Comparison of ENCODE assay signal across 16 cellular contexts in genomic region chr6:166483026-166483425, GRCh38.
A peak's percentile ranks its signal among the peaks of the same experiment; 100 is the strongest.
DNase-seq lines count a peak whose midpoint lies in the region; ATAC-seq and TF ChIP-seq lines count a peak whose summit lies in the region.
"Had no signal": no experiment of that assay in that cellular context is flagged by ENCODE, and none has a peak within 500 bp of the region (broad histone marks: within the 10 kb centered on the region; RNA-seq: fewer than 3 reads in every experiment).

No MANE protein-coding gene starts in this region.

- peaks cover 16% of the 10 kb centered on the region for H3K27me3 Mint-ChIP-seq in glutamatergic neuron (ENCODE audit: unreplicated experiment)
- H3K27me3 Mint-ChIP-seq: B cell; CD4-positive, CD25-positive, alpha-beta regulatory T cell had no signal

- peak overlapping the region; percentile 90 for H3K27ac Mint-ChIP-seq in glutamatergic neuron (ENCODE audit: unreplicated experiment)
- peak overlapping the region; percentile 56 for H3K27ac Mint-ChIP-seq in stimulated activated effector memory CD8-positive, alpha-beta T cell treated with anti-CD3 and anti-CD28 coated beads, Interleukin-12 subunit alpha, Interleukin-12 subunit beta, amount 100 ng/mL, for 72 hours
- H3K27ac Mint-ChIP-seq: B cell, HFFc6, IgD-negative memory B cell had no signal

- H3K36me3 Mint-ChIP-seq in glutamatergic neuron (ENCODE audit: unreplicated experiment): peaks cover 7% of the 10 kb centered on the region
- H3K36me3 Mint-ChIP-seq in stimulated activated effector memory CD8-positive, alpha-beta T cell treated with anti-CD3 and anti-CD28 coated beads, Interleukin-12 subunit alpha, Interleukin-12 subunit beta, amount 100 ng/mL, for 72 hours: no peaks in the 10 kb centered on the region

- H3K4me3 ChIP-seq in left ventricle myocardium inferior (no peak overlapping the region), sigmoid colon (no peak overlapping the region)
- H3K4me3 ChIP-seq in effector memory CD4-positive, alpha-beta T cell (ENCODE audit: insufficient read depth, low read depth, low read length, poor library complexity, severe bottlenecking): no peak overlapping the region
- H3K4me3 ChIP-seq: BLaER1 treated with 17β-estradiol and CSF1 and Interleukin-3, amounts not matched to agents 10 nM and 100 nM; GM23248 had no signal

- peaks cover 54% of the 10 kb centered on the region for H3K4me1 Mint-ChIP-seq in glutamatergic neuron (ENCODE audit: low read depth, unreplicated experiment)
- peaks cover 11% of the 10 kb centered on the region for H3K4me1 Mint-ChIP-seq in stimulated activated effector memory CD8-positive, alpha-beta T cell treated with anti-CD3 and anti-CD28 coated beads, Interleukin-12 subunit alpha, Interleukin-12 subunit beta, amount 100 ng/mL, for 72 hours

- DNase-seq in left ventricle myocardium inferior (peak; percentile 12), cardiac septum (ENCODE audit: low spot score) (no peak), caudate nucleus (lab: John Stamatoyannopoulos, UW) (no peak), glutamatergic neuron (peak; percentile 8), sigmoid colon (no peak), GM19240 (ENCODE audit: insufficient read length, low spot score) (no peak)
- DNase-seq in stimulated activated effector memory CD8-positive, alpha-beta T cell treated with anti-CD3 and anti-CD28 coated beads, Interleukin-12 subunit alpha, Interleukin-12 subunit beta, amount 100 ng/mL, for 72 hours (ENCODE audit: low spot score in 2 of 2): no peak
- no peak for DNase-seq in effector memory CD4-positive, alpha-beta T cell
- DNase-seq: Caco-2; CD4-positive, CD25-positive, alpha-beta regulatory T cell; GM23248; HFFc6 had no signal

- intact Hi-C loops in left ventricle myocardium inferior (cut with micrococcal nuclease) (no loop called here), cardiac septum (cut with DNase I) (no loop called here), sigmoid colon (cut with DNase I) (no loop called here)

- no peaks in the 10 kb centered on the region for H3K27me3 ChIP-seq in left ventricle myocardium inferior (ENCODE audit: low read depth)
- no peaks in the 10 kb centered on the region for H3K27me3 ChIP-seq in sigmoid colon
- H3K27me3 ChIP-seq in effector memory CD4-positive, alpha-beta T cell (replicated peaks; ENCODE audit: control insufficient read depth, insufficient read depth, low read length, poor library complexity, severe bottlenecking): no peaks in the 10 kb centered on the region
- H3K27me3 ChIP-seq: BLaER1 treated with 17β-estradiol and CSF1 and Interleukin-3, amounts not matched to agents 10 nM and 100 nM had no signal

- H3K4me3 Mint-ChIP-seq in glutamatergic neuron (ENCODE audit: unreplicated experiment): no peak overlapping the region
- H3K4me3 Mint-ChIP-seq in stimulated activated effector memory CD8-positive, alpha-beta T cell treated with anti-CD3 and anti-CD28 coated beads, Interleukin-12 subunit alpha, Interleukin-12 subunit beta, amount 100 ng/mL, for 72 hours: no peak overlapping the region
- H3K4me3 Mint-ChIP-seq: B cell, HFFc6 had no signal

- H3K9me3 Mint-ChIP-seq in glutamatergic neuron (ENCODE audit: unreplicated experiment): peaks cover 24% of the 10 kb centered on the region
- H3K9me3 Mint-ChIP-seq in stimulated activated effector memory CD8-positive, alpha-beta T cell treated with anti-CD3 and anti-CD28 coated beads, Interleukin-12 subunit alpha, Interleukin-12 subunit beta, amount 100 ng/mL, for 72 hours: no peaks in the 10 kb centered on the region
- H3K9me3 Mint-ChIP-seq: HFFc6 had no signal

- TF ChIP-seq EP300 in sigmoid colon (IDR thresholded peaks at IDR 0.05): no peak

- TF ChIP-seq POLR2A in sigmoid colon (IDR thresholded peaks at IDR 0.05): no peak

- H3K27ac ChIP-seq in left ventricle myocardium inferior (replicated peaks) (no peak overlapping the region), caudate nucleus (ENCODE audit: low read depth, low read length) (peak overlapping the region; percentile 1), sigmoid colon (no peak overlapping the region)
- H3K27ac ChIP-seq in effector memory CD4-positive, alpha-beta T cell (ENCODE audit: insufficient read depth, low read length, poor library complexity, severe bottlenecking): no peak overlapping the region
- H3K27ac ChIP-seq: BLaER1 treated with 17β-estradiol and CSF1 and Interleukin-3, amounts not matched to agents 10 nM and 100 nM; GM23248 had no signal

- H3K9me3 ChIP-seq in left ventricle myocardium inferior (replicated peaks) (no peaks in the 10 kb centered on the region), sigmoid colon (no peaks in the 10 kb centered on the region)
- no peaks in the 10 kb centered on the region for H3K9me3 ChIP-seq in effector memory CD4-positive, alpha-beta T cell (ENCODE audit: control insufficient read depth, low read length)
- H3K9me3 ChIP-seq: Caco-2 had no signal

- H3K36me3 ChIP-seq in left ventricle myocardium inferior (peaks cover 63% of the 10 kb centered on the region), sigmoid colon (peaks cover 0 to 70% (median 0%) of the 10 kb centered on the region in 4 donors)
- H3K36me3 ChIP-seq in effector memory CD4-positive, alpha-beta T cell (ENCODE audit: control insufficient read depth, insufficient read depth, low read length): no peaks in the 10 kb centered on the region

- TF ChIP-seq CTCF in left ventricle myocardium inferior (IDR thresholded peaks at IDR 0.05; ENCODE audit: borderline replicate concordance) (no peak), glutamatergic neuron (IDR thresholded peaks at IDR 0.05; ENCODE audit: partially characterized antibody, unreplicated experiment) (no peak), sigmoid colon (IDR thresholded peaks at IDR 0.05) (no peak)

- 91 to 96% methylated on average over 10 of the region's 10 CpGs for WGBS in sigmoid colon, 2 donors

- no peak for ATAC-seq in stimulated activated effector memory CD8-positive, alpha-beta T cell treated with anti-CD3 and anti-CD28 coated beads, Interleukin-12 subunit alpha, Interleukin-12 subunit beta, amount 100 ng/mL, for 72 hours
- ATAC-seq: HCT116 had no signal

- H3K4me1 ChIP-seq in left ventricle myocardium inferior: peaks cover 7% of the 10 kb centered on the region
- H3K4me1 ChIP-seq in sigmoid colon: peaks cover 0 to 4% (median 0%) of the 10 kb centered on the region in 4 donors
- peaks cover 4% of the 10 kb centered on the region for H3K4me1 ChIP-seq in effector memory CD4-positive, alpha-beta T cell (ENCODE audit: control insufficient read depth, insufficient read depth, low read length, poor library complexity, severe bottlenecking)
- H3K4me1 ChIP-seq: Caco-2 had no signal

Comparison
In these comparisons a context has a peak if more than half of its experiments do, and no peak if none do; other contexts are left out.
1. DNase-seq: peak in left ventricle myocardium inferior (single experiment) and glutamatergic neuron (single experiment); none in cardiac septum (single experiment), caudate nucleus (0 of 61), stimulated activated effector memory CD8-positive, alpha-beta T cell treated with anti-CD3 and anti-CD28 coated beads, Interleukin-12 subunit alpha, Interleukin-12 subunit beta, amount 100 ng/mL, for 72 hours (0 of 2), sigmoid colon (single experiment), effector memory CD4-positive, alpha-beta T cell (0 of 3) and GM19240 (single experiment).